ENCODE assay signal across 1 cellular context in the genomic region with DNA sequence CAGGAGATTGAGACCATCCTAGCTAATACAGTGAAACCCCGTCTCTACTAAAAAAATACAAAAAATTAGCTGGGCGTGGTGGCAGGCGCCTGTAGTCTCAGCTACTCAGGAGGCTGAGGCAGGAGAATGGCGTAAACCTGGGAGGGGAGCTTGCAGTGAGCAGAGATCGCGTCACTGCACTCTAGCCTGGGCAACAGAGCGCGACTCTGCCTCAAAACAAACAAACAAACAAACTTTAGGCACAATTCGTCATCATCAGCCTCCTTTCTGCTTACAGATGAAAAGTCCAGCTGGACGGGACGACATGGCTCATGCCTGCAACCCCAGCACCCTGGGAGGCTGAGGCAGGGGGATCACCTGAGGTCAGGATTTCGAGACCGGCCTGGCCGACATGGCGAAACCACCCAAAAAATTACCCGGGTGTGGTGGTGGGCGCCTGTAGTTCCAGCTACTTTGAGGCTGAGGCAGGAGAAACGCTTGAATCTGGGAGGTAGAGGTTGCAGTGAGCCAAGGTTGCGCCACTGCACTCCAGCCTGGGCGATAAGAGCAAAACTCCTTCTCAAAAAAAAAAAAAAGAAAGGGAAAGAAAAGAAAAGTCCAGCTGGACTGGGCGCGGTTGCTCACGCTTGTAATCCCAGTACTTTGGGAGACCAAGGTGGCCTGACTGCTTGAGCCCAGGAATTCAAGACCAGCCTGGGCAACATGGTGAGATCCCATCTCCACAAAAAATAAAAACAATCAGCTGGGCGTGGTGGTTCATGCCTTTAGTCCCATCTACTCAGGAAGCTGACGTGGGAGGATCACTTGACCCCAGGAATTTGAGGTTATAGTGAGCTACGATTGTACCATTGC.
TF ChIP-seq lines count a peak whose summit lies in the region.

No MANE protein-coding gene starts in this region.

TF ChIP-seq in IMR-90, 13 proteins besides CTCF, POLR2A, EP300 and RAD21:
- TF ChIP-seq CHD1 (IDR thresholded peaks at IDR 0.05; ENCODE audit: low read depth, low read length) (no peak), MXI1 (IDR thresholded peaks at IDR 0.05; ENCODE audit: borderline replicate concordance, low read depth, low read length) (no peak), FOS (IDR thresholded peaks at IDR 0.05; ENCODE audit: low read depth, low read length) (no peak), BHLHE40 (IDR thresholded peaks at IDR 0.05; ENCODE audit: low read depth, low read length) (no peak), MAFK (IDR thresholded peaks at IDR 0.05; ENCODE audit: low read depth, low read length) (no peak), MAZ (IDR thresholded peaks at IDR 0.05; ENCODE audit: borderline replicate concordance, low read depth, low read length) (no peak), RCOR1 (IDR thresholded peaks at IDR 0.05; ENCODE audit: insufficient replicate concordance, low read length) (no peak), CEBPB (IDR thresholded peaks at IDR 0.05; ENCODE audit: low read depth, low read length) (no peak), NFE2L2 (IDR thresholded peaks at IDR 0.05; ENCODE audit: low read depth, low read length) (no peak), RFX5 (IDR thresholded peaks at IDR 0.05; ENCODE audit: low read depth, low read length) (no peak), SMC3 (IDR thresholded peaks at IDR 0.05; ENCODE audit: low read depth, low read length) (no peak)
- TF ChIP-seq, protein P1, sequence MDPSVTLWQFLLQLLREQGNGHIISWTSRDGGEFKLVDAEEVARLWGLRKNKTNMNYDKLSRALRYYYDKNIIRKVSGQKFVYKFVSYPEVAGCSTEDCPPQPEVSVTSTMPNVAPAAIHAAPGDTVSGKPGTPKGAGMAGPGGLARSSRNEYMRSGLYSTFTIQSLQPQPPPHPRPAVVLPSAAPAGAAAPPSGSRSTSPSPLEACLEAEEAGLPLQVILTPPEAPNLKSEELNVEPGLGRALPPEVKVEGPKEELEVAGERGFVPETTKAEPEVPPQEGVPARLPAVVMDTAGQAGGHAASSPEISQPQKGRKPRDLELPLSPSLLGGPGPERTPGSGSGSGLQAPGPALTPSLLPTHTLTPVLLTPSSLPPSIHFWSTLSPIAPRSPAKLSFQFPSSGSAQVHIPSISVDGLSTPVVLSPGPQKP (IDR thresholded peaks at IDR 0.05; ENCODE audit: borderline replicate concordance, low read depth, low read length), result no peak
- TF ChIP-seq, protein P2, sequence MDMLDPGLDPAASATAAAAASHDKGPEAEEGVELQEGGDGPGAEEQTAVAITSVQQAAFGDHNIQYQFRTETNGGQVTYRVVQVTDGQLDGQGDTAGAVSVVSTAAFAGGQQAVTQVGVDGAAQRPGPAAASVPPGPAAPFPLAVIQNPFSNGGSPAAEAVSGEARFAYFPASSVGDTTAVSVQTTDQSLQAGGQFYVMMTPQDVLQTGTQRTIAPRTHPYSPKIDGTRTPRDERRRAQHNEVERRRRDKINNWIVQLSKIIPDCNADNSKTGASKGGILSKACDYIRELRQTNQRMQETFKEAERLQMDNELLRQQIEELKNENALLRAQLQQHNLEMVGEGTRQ (IDR thresholded peaks at IDR 0.05; ENCODE audit: low read depth, low read length), result no peak
